Comparison of ENCODE assay signal across 27 cellular contexts in the genomic region with DNA sequence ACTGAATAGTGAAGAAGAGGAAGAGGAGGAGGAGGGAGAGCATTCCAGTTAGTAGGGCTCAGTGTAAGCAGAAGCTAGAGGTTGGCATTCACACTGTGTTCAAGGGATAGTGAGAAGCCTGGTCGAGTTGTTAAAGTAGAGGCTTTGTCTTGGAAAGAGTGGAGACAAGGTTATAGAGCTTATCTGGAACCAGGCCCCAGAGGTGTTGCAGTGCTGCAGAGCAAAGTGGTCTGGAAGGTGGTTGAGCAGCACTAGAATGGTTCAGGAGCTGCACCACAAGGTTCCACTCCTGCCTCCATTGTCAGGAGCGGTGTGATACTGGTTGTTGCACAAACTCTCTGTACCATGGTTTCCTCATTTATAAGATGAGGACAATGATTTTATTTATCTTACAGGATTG.
"Had no signal": no experiment of that assay in that cellular context is flagged by ENCODE, and none has a peak within 500 bp of the region (broad histone marks: within the 10 kb centered on the region; RNA-seq: fewer than 3 reads in every experiment).

No MANE protein-coding gene starts in this region.

- H3K36me3 ChIP-seq: adrenal gland, ascending aorta, neural progenitor cell, sigmoid colon, stomach, suprapubic skin, tibial nerve had no signal

- DNase-seq: activated CD4-positive, alpha-beta T cell treated with anti-CD3 and anti-CD28 coated beads for 36 hours; activated CD4-positive, alpha-beta T cell treated with anti-CD3 and anti-CD28 coated beads, Interleukin-2, amount 50 U/mL, for 4 hours; activated CD8-positive, alpha-beta memory T cell treated with anti-CD3 and anti-CD28 coated beads for 24 hours; activated CD8-positive, alpha-beta memory T cell treated with anti-CD3 and anti-CD28 coated beads, Interleukin-2, amount 50 U/mL, for 4 hours; activated naive CD4-positive, alpha-beta T cell; activated T-cell treated with anti-CD3 and anti-CD28 coated beads, Interleukin-2, amount 50 U/mL, for 24 hours; adrenal gland; central memory CD4-positive, alpha-beta T cell; effector memory CD4-positive, alpha-beta T cell; foreskin melanocyte; immature natural killer cell; naive thymus-derived CD8-positive, alpha-beta T cell; posterior cingulate gyrus; sigmoid colon; stimulated activated CD4-positive, alpha-beta T cell treated with anti-CD3 and anti-CD28 coated beads, Interleukin-15, amount 100 ng/mL, for 24 hours; stomach had no signal

- FAIRE-seq: urothelium cell line had no signal

- H3K4me3 ChIP-seq: adrenal gland, ascending aorta, hepatocyte, neural progenitor cell, sigmoid colon, smooth muscle cell, stomach, suprapubic skin, tibial nerve had no signal

- H3K4me1 ChIP-seq: neural progenitor cell, suprapubic skin had no signal

- ATAC-seq: activated CD4-positive, alpha-beta T cell treated with anti-CD3 and anti-CD28 coated beads for 36 hours; activated T-helper 17 cell treated with anti-CD3 and anti-CD28 coated beads, Interleukin-2, amount 50 U/mL, for 72 hours; left lobe of liver; naive thymus-derived CD8-positive, alpha-beta T cell; stimulated activated memory B cell treated with anti-CD40 and anti-IgM and Interleukin-4, amounts not matched to agents 10 μg/mL and 1 μg/mL and 100 μg/mL, for 72 hours; WTC11 had no signal

- H3K27ac ChIP-seq: adrenal gland, ascending aorta, hepatocyte, neural progenitor cell, sigmoid colon, stomach, suprapubic skin, tibial nerve had no signal

- H3K9me3 ChIP-seq: adrenal gland, ascending aorta, sigmoid colon, stomach, suprapubic skin, tibial nerve had no signal

- H3K27me3 ChIP-seq: adrenal gland, ascending aorta, hepatocyte, sigmoid colon, stomach, suprapubic skin, tibial nerve had no signal
